Comparison of ENCODE assay signal across 9 cellular contexts in genomic region chr7:130243486-130243885, GRCh38. TPM values are rescaled to one million over a fixed set of nuclear protein-coding genes. Genes with fewer than 3 reads are reported as not detected.
A peak's percentile ranks its signal among the peaks of the same experiment; 100 is the strongest.
DNase-seq lines count a peak whose midpoint lies in the region; FAIRE-seq and TF ChIP-seq lines count a peak whose summit lies in the region.
"Not testable (repeated sequence)": the region's sequence is repeated elsewhere in the genome, so short reads cannot be mapped to it uniquely, and the experiment has no call there.
"Had no signal": no experiment of that assay in that cellular context is flagged by ENCODE, and none has a peak within 500 bp of the region (broad histone marks: within the 10 kb centered on the region; RNA-seq: fewer than 3 reads in every experiment).

No MANE protein-coding gene starts in this region.

- not testable (repeated sequence) for TF ChIP-seq CTCF in astrocyte (IDR thresholded peaks at IDR 0.05; ENCODE audit: insufficient read depth, low read depth, low read length); foreskin fibroblast (IDR thresholded peaks at IDR 0.05; ENCODE audit: low read depth, low read length); osteoblast (IDR thresholded peaks at IDR 0.05; ENCODE audit: extremely low read depth, low read depth, low read length)

- H3K9ac ChIP-seq in astrocyte (ENCODE audit: low read length) = not testable (repeated sequence)

- H3K36me3 ChIP-seq in astrocyte (ENCODE audit: insufficient read depth, low read length); osteoblast (ENCODE audit: insufficient read depth, low read length): not testable (repeated sequence)

- DNase-seq in Daoy (ENCODE audit: low read depth) = peak; percentile 16
- DNase-seq in H54 (ENCODE audit: insufficient read length, low spot score); osteoblast (ENCODE audit: insufficient read length, low spot score, missing footprints): not testable (repeated sequence)
- DNase-seq in NCI-H2029 (lab: John Stamatoyannopoulos, UW) = peak; percentile 2
- peak; percentile 71 for DNase-seq in RPMI7951 (ENCODE audit: low read depth)
- peak; percentile 12 for DNase-seq in astrocyte (ENCODE audit: low read depth)
- peak; percentile 52 for DNase-seq in dedifferentiated amniotic fluid mesenchymal stem cell (ENCODE audit: extremely low spot score)
- peak; percentile 6 to 50 for DNase-seq in foreskin fibroblast

- H3K36me3 Mint-ChIP-seq in astrocyte (ENCODE audit: low read depth, unreplicated experiment) = not testable (repeated sequence)

- H3K27ac Mint-ChIP-seq in astrocyte (ENCODE audit: unreplicated experiment) = peak overlapping the region; percentile 8

- H3K9me3 Mint-ChIP-seq in astrocyte (ENCODE audit: unreplicated experiment) = not testable (repeated sequence)

- H4K20me1 ChIP-seq in astrocyte (ENCODE audit: insufficient read depth, low read length); osteoblast (ENCODE audit: insufficient read depth, low read length): not testable (repeated sequence)

- not testable (repeated sequence) for H3K27me3 Mint-ChIP-seq in astrocyte (ENCODE audit: low read depth, unreplicated experiment)

- not testable (repeated sequence) for H3K4me1 ChIP-seq in astrocyte (ENCODE audit: insufficient read depth, low read length); osteoblast (ENCODE audit: insufficient read depth, low read length)

- not testable (repeated sequence) for H2AFZ ChIP-seq in astrocyte (ENCODE audit: low read depth, low read length); osteoblast (ENCODE audit: low read length)

- TF ChIP-seq POLR2A in H54 (IDR thresholded peaks at IDR 0.05; ENCODE audit: low read depth, low read length) = not testable (repeated sequence)

- H3K79me2 ChIP-seq in astrocyte (ENCODE audit: insufficient read depth, low read length); osteoblast (ENCODE audit: insufficient read depth, low read length): not testable (repeated sequence)

- H3K9me3 ChIP-seq in astrocyte (ENCODE audit: insufficient read depth, low read depth, low read length); osteoblast (ENCODE audit: low read depth, low read length): not testable (repeated sequence)

- not testable (repeated sequence) for H3K27me3 ChIP-seq in astrocyte (ENCODE audit: insufficient read depth, low read length); osteoblast (ENCODE audit: insufficient read depth, low read length)

- FAIRE-seq in H54 (lab: Jason Lieb, UNC) = peak; percentile 15
- not testable (repeated sequence) for FAIRE-seq in astrocyte (lab: Jason Lieb, UNC)

- peaks cover 18% of the 10 kb centered on the region for H3K4me1 Mint-ChIP-seq in astrocyte (ENCODE audit: low read depth, unreplicated experiment)

- not testable (repeated sequence) for H3K27ac ChIP-seq in astrocyte (ENCODE audit: low read depth, low read length); osteoblast (ENCODE audit: low read depth, low read length)

- not testable (repeated sequence) for H3K4me2 ChIP-seq in astrocyte (ENCODE audit: low read length)
- peak overlapping the region; percentile 30 for H3K4me2 ChIP-seq in osteoblast (ENCODE audit: insufficient read depth, low read length)

- H3K4me3 ChIP-seq in astrocyte (ENCODE audit: insufficient read depth, low read depth, low read length); foreskin fibroblast (ENCODE audit: low read depth in 1 of 2, low read length in 2 of 2); osteoblast (ENCODE audit: insufficient read depth, low read length): not testable (repeated sequence)

- H3K4me3 Mint-ChIP-seq in astrocyte (ENCODE audit: unreplicated experiment) = not testable (repeated sequence)

RNA-seq across cellular contexts. Expression of gene CPA2, which starts 23.2 kb away (rescaled TPM):
- total RNA-seq in Daoy (2014; rRNA removed; shearing (Covaris generic)) = 0.11 TPM in 1 of 2 replicates, not detected in the other
- total RNA-seq in RPMI7951 (2014; rRNA removed; shearing (Covaris generic)) = not detected in 2 replicates
- not detected in 2 replicates for total RNA-seq in astrocyte
- not detected in 2 replicates for total RNA-seq in osteoblast
- total RNA-seq: A172 had no signal

RNA-seq across cellular contexts. Expression of gene SSMEM1, which starts 35.8 kb away (rescaled TPM):
- total RNA-seq in Daoy (2014; rRNA removed; shearing (Covaris generic)) = not detected in 2 replicates
- total RNA-seq in RPMI7951 (2014; rRNA removed; shearing (Covaris generic)) = not detected in 2 replicates
- total RNA-seq in astrocyte (not detected in 2 replicates), osteoblast (not detected in 2 replicates)
- total RNA-seq: A172 had no signal

RNA-seq across cellular contexts. Expression of gene TMEM209, which starts 38.3 kb away (rescaled TPM):
- total RNA-seq in Daoy (2014; rRNA removed; shearing (Covaris generic)) = 30.9 and 46.7 TPM in 2 replicates
- total RNA-seq in RPMI7951 (2014; rRNA removed; shearing (Covaris generic)) = 19.3 and 26.7 TPM in 2 replicates
- total RNA-seq in astrocyte = 14.6 and 15.1 TPM in 2 replicates
- total RNA-seq in osteoblast = 19.9 and 20.0 TPM in 2 replicates

RNA-seq across cellular contexts. Expression of gene CPA4, which starts 49.5 kb away (rescaled TPM):
- 85.6 and 98.8 TPM in 2 replicates for total RNA-seq in Daoy (2014; rRNA removed; shearing (Covaris generic))
- total RNA-seq in RPMI7951 (2014; rRNA removed; shearing (Covaris generic)) = 16.8 and 17.9 TPM in 2 replicates
- total RNA-seq in astrocyte (98.6 and 111 TPM in 2 replicates), osteoblast (18.6 and 28.2 TPM in 2 replicates)
